Comparison of ENCODE assay signal across 13 cellular contexts in genomic region chr12:116673713-116674112, GRCh38.
A peak's percentile ranks its signal among the peaks of the same experiment; 100 is the strongest.
DNase-seq lines count a peak whose midpoint lies in the region; ATAC-seq and TF ChIP-seq lines count a peak whose summit lies in the region.
"Had no signal": no experiment of that assay in that cellular context is flagged by ENCODE, and none has a peak within 500 bp of the region (broad histone marks: within the 10 kb centered on the region; RNA-seq: fewer than 3 reads in every experiment).

No MANE protein-coding gene starts in this region.

- no peaks in the 10 kb centered on the region for H3K27me3 ChIP-seq in naive thymus-derived CD4-positive, alpha-beta T cell (ENCODE audit: control insufficient read depth in 2 of 2, insufficient read depth in 2 of 2, low read length in 2 of 2)
- H3K27me3 ChIP-seq: gastroesophageal sphincter, vagina had no signal

- peak; percentile 26 for TF ChIP-seq CTCF in HFF-Myc (IDR thresholded peaks at IDR 0.05; ENCODE audit: low read depth, low read length, missing control alignments)
- TF ChIP-seq CTCF in VCaP (conservative IDR thresholded peaks at IDR 0.05): peak; percentile 34

- POLR2A ChIA-PET in naive thymus-derived CD4-positive, alpha-beta T cell (lab: Charles Lee): no interaction called here

- peaks cover 12 to 21% of the 10 kb centered on the region in 2 donors for H3K4me1 ChIP-seq in naive thymus-derived CD4-positive, alpha-beta T cell (ENCODE audit: control insufficient read depth in 2 of 2, insufficient read depth in 2 of 2, low read length in 2 of 2)
- H3K4me1 ChIP-seq: vagina had no signal

- H3K4me3 Mint-ChIP-seq in naive thymus-derived CD4-positive, alpha-beta T cell: peak overlapping the region; percentile 16 to 93 (median 75)

- H3K27ac Mint-ChIP-seq in naive thymus-derived CD4-positive, alpha-beta T cell: peak overlapping the region in 7 of 9 donors; percentile 51 to 97 (median 87)

- H3K4me1 Mint-ChIP-seq in naive thymus-derived CD4-positive, alpha-beta T cell: peaks cover 28 to 56% (median 43%) of the 10 kb centered on the region in 7 donors

- H3K9me3 ChIP-seq in naive thymus-derived CD4-positive, alpha-beta T cell (ENCODE audit: control insufficient read depth in 2 of 3, low read length in 3 of 3): no peaks in the 10 kb centered on the region
- H3K9me3 ChIP-seq: gastroesophageal sphincter, vagina had no signal

- H3K27ac ChIP-seq in VCaP: no peak overlapping the region
- no peak overlapping the region for H3K27ac ChIP-seq in naive thymus-derived CD4-positive, alpha-beta T cell (ENCODE audit: low read depth, low read length)
- H3K27ac ChIP-seq: gastroesophageal sphincter, vagina had no signal

- peaks cover 0 to 2% (median 0%) of the 10 kb centered on the region in 5 donors for H3K36me3 Mint-ChIP-seq in naive thymus-derived CD4-positive, alpha-beta T cell

- intact Hi-C loops in naive thymus-derived CD4-positive, alpha-beta T cell (cut with micrococcal nuclease): loop anchor here in 1 of 2 donors (2.0 kb wide), 2 partner anchors 115 to 397 kb away; partner anchors contain the start of genes MAP1LC3B2 and MED13L

- ATAC-seq in naive thymus-derived CD4-positive, alpha-beta T cell: no peak
- ATAC-seq in HG02970 (IDR thresholded peaks at IDR 0.05; ENCODE audit: low FRiP score, unreplicated experiment): no peak
- ATAC-seq: gastroesophageal sphincter had no signal

- peaks cover 0 to 3% (median 0%) of the 10 kb centered on the region in 5 donors for H3K27me3 Mint-ChIP-seq in naive thymus-derived CD4-positive, alpha-beta T cell

- H3K9me3 Mint-ChIP-seq in naive thymus-derived CD4-positive, alpha-beta T cell: peaks cover 0 to 2% (median 0%) of the 10 kb centered on the region in 11 donors

- no peaks in the 10 kb centered on the region for H3K36me3 ChIP-seq in naive thymus-derived CD4-positive, alpha-beta T cell (ENCODE audit: control insufficient read depth in 2 of 3, insufficient read depth in 3 of 3, low read length in 3 of 3)
- H3K36me3 ChIP-seq: gastroesophageal sphincter, vagina had no signal

- no peak overlapping the region for H3K4me3 ChIP-seq in HFF-Myc (replicated peaks; ENCODE audit: low read depth, low read length)
- no peak overlapping the region for H3K4me3 ChIP-seq in naive thymus-derived CD4-positive, alpha-beta T cell (ENCODE audit: low read length)
- H3K4me3 ChIP-seq: gastroesophageal sphincter, vagina had no signal

- DNase-seq in SIG-M5 treated with dmso at 0.1 percent for 504 hours (lab: John Stamatoyannopoulos, UW; ENCODE audit: unreplicated experiment): peak; percentile 23
- DNase-seq in SIG-M5 (lab: John Stamatoyannopoulos, UW): no peak
- no peak for DNase-seq in HFF-Myc (ENCODE audit: extremely low read depth, low read depth)
- peak in 1 of 9 donors; percentile 10 for DNase-seq in naive thymus-derived CD4-positive, alpha-beta T cell
- DNase-seq in NCI-H2029 (lab: John Stamatoyannopoulos, UW): no peak
- DNase-seq in activated gamma-delta T cell (lab: John Stamatoyannopoulos, UW): no peak
- DNase-seq: NCI-H1694 treated with DMSO at 0.1 percent for 48 hours; stimulated activated CD4-positive, alpha-beta T cell treated with anti-CD3 and anti-CD28 coated beads, Interleukin-1b, Interleukin-23, amount 100 ng/mL, for 48 hours; T-helper 9 cell had no signal

- CTCF ChIA-PET in naive thymus-derived CD4-positive, alpha-beta T cell (lab: Charles Lee): interaction anchor here (1.1 kb wide), 1 partner anchor 14 kb away, joined by 3 read pairs; no protein-coding TSS in a partner anchor
